In the genomic region with DNA sequence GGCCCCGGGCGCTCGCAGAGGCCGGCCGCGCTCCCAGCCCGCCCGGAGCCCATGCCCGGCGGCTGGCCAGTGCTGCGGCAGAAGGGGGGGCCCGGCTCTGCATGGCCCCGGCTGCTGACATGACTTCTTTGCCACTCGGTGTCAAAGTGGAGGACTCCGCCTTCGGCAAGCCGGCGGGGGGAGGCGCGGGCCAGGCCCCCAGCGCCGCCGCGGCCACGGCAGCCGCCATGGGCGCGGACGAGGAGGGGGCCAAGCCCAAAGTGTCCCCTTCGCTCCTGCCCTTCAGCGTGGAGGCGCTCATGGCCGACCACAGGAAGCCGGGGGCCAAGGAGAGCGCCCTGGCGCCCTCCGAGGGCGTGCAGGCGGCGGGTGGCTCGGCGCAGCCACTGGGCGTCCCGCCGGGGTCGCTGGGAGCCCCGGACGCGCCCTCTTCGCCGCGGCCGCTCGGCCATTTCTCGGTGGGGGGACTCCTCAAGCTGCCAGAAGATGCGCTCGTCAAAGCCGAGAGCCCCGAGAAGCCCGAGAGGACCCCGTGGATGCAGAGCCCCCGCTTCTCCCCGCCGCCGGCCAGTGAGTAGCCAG, we compare ENCODE assay signal across 8 cellular contexts. TPM values are rescaled to one million over a fixed set of nuclear protein-coding genes. Genes with fewer than 3 reads are reported as not detected.
DNase-seq lines count a peak whose midpoint lies in the region; ATAC-seq and TF ChIP-seq lines count a peak whose summit lies in the region.

No MANE protein-coding gene starts in this region.

- in situ Hi-C loops in astrocyte of the spinal cord (cut with HindIII; ENCODE audit: low sequenced_read_pairs) = no loop called here

- 1 to 3% methylated on average over 13 to 34 of the region's 65 CpGs for WGBS in lower leg skin, 2 donors

- peak; percentile 23 for DNase-seq in activated T-cell treated with anti-CD3 and anti-CD28 coated beads, Interleukin-2, amount 50 U/mL, for 48 hours
- DNase-seq in activated T-cell treated with anti-CD3 and anti-CD28 coated beads, Interleukin-2, amount 50 U/mL, for 1 hour = no peak
- DNase-seq in astrocyte of the spinal cord (ENCODE audit: low read depth, low spot score) (no peak), lower leg skin (ENCODE audit: low spot score in 2 of 2) (no peak), vagina (ENCODE audit: extremely low spot score in 2 of 2) (no peak), MV-4-11 (lab: John Stamatoyannopoulos, UW) (no peak), T-helper 2 cell (no peak)

- H3K4me3 ChIP-seq in astrocyte of the spinal cord (ENCODE audit: low read depth, low read length) (peak overlapping the region; percentile 80), lower leg skin (ENCODE audit: low read depth, poor library complexity, severe bottlenecking) (peak overlapping the region; percentile 57), vagina (peak overlapping the region; percentile 70 to 80)

- no peak for TF ChIP-seq POLR2A in lower leg skin (IDR thresholded peaks at IDR 0.05)
- no peak for TF ChIP-seq POLR2A in vagina (IDR thresholded peaks at IDR 0.05)

- H3K9me3 ChIP-seq in vagina = no peaks in the 10 kb centered on the region

- intact Hi-C loops in lower leg skin (cut with DNase I; ENCODE audit: low total_unique reads) = no loop called here
- intact Hi-C loops in vagina (cut with DNase I) = loop anchor here (5.0 to 10.0 kb wide), 3 partner anchors 132 to 1093 kb away; a partner anchor contains a TSS

- H3K27me3 ChIP-seq in vagina = peaks cover 5% of the 10 kb centered on the region

- H3K36me3 ChIP-seq in vagina = peaks cover 0 to 8% of the 10 kb centered on the region in 2 donors

- peaks cover 34% of the 10 kb centered on the region for H3K4me1 ChIP-seq in vagina

- no peak for TF ChIP-seq CTCF in astrocyte of the spinal cord (IDR thresholded peaks at IDR 0.05; ENCODE audit: low read depth, low read length)
- no peak for TF ChIP-seq CTCF in lower leg skin (IDR thresholded peaks at IDR 0.05)
- no peak for TF ChIP-seq CTCF in vagina (IDR thresholded peaks at IDR 0.05)

- H3K27ac ChIP-seq in vagina = peak overlapping the region; percentile 79

- peak; percentile 28 for ATAC-seq in HG03175 (IDR thresholded peaks at IDR 0.05; ENCODE audit: unreplicated experiment)

RNA-seq across cellular contexts. Expression of a gene that starts 0.4 kb away (rescaled TPM):
- 1 to 10 TPM; 1.4 to 5.8 (median 3.6) TPM for total RNA-seq in lower leg skin
- total RNA-seq in vagina = 31.4 TPM

Comparison
In these comparisons a context has a peak if more than half of its experiments do, and no peak if none do; other contexts are left out.
1. DNase-seq: peak in activated T-cell treated with anti-CD3 and anti-CD28 coated beads, Interleukin-2, amount 50 U/mL, for 48 hours (2 of 2); none in activated T-cell treated with anti-CD3 and anti-CD28 coated beads, Interleukin-2, amount 50 U/mL, for 1 hour (single experiment), astrocyte of the spinal cord (single experiment), lower leg skin (0 of 2), vagina (0 of 2), MV-4-11 (single experiment) and T-helper 2 cell (0 of 5).
2. Peak in every context shown above with its lines, with median percentiles within 50 percentile points of each other: H3K4me3 ChIP-seq.